1 cellular context compared by ENCODE assay signal in genomic region chr2:191020742-191021381, GRCh38.
TF ChIP-seq lines count a peak whose summit lies in the region.

No MANE protein-coding gene starts in this region.

TF ChIP-seq in HepG2, 621 proteins besides CTCF, POLR2A, EP300 and RAD21 (continued from another document and continues in another):
- no peak for TF ChIP-seq HIC2 (CRISPR knock-in tag; IDR thresholded peaks at IDR 0.05; ENCODE audit: low read depth)
- TF ChIP-seq CC2D1A (CRISPR knock-in tag; IDR thresholded peaks at IDR 0.05): no peak
- no peak for TF ChIP-seq NFKB2 (CRISPR knock-in tag; IDR thresholded peaks at IDR 0.05; ENCODE audit: borderline replicate concordance)
- TF ChIP-seq ZNF143 (CRISPR knock-in tag; IDR thresholded peaks at IDR 0.05): no peak
- TF ChIP-seq ZNF547 (CRISPR knock-in tag; IDR thresholded peaks at IDR 0.05): no peak
- TF ChIP-seq SPEN (CRISPR knock-in tag; IDR thresholded peaks at IDR 0.05; ENCODE audit: low read depth): no peak
- no peak for TF ChIP-seq ZBTB40 (IDR thresholded peaks at IDR 0.05)
- TF ChIP-seq ZBTB40 (CRISPR knock-in tag; IDR thresholded peaks at IDR 0.05): no peak
- no peak for TF ChIP-seq NR2F2 (IDR thresholded peaks at IDR 0.05; ENCODE audit: borderline replicate concordance, low read depth)
- no peak; the same call in 1 of the 2 replicates for TF ChIP-seq SNAPC4 (CRISPR knock-in tag; IDR thresholded peaks at IDR 0.05)
- TF ChIP-seq PCBP1 (IDR thresholded peaks at IDR 0.05; ENCODE audit: borderline replicate concordance, low read depth, low read length): no peak
- no peak for TF ChIP-seq ZFP82 (CRISPR knock-in tag; IDR thresholded peaks at IDR 0.05; ENCODE audit: borderline replicate concordance)
- no peak for TF ChIP-seq IKZF1 (IDR thresholded peaks at IDR 0.05)
- TF ChIP-seq MAX (IDR thresholded peaks at IDR 0.05): no peak
- TF ChIP-seq ZNF800 (CRISPR knock-in tag; IDR thresholded peaks at IDR 0.05): no peak
- TF ChIP-seq ZNF407 (CRISPR knock-in tag; IDR thresholded peaks at IDR 0.05; ENCODE audit: not compliant biosample characterization): no peak
- TF ChIP-seq SAP130 (CRISPR knock-in tag; IDR thresholded peaks at IDR 0.05; ENCODE audit: low read depth): no peak
- no peak for TF ChIP-seq MBD4 (IDR thresholded peaks at IDR 0.05; ENCODE audit: borderline replicate concordance, low read length)
- no peak for TF ChIP-seq FOXA3 (CRISPR knock-in tag; IDR thresholded peaks at IDR 0.05)
- no peak for TF ChIP-seq MNT (IDR thresholded peaks at IDR 0.05)
- no peak for TF ChIP-seq NFIC (IDR thresholded peaks at IDR 0.05; ENCODE audit: low read length)
- no peak for TF ChIP-seq ZNF431 (CRISPR knock-in tag; IDR thresholded peaks at IDR 0.05; ENCODE audit: borderline replicate concordance, low read depth)
- TF ChIP-seq ZNF7 (CRISPR knock-in tag; IDR thresholded peaks at IDR 0.05): no peak
- TF ChIP-seq ZFP62 (CRISPR knock-in tag; IDR thresholded peaks at IDR 0.05): no peak
- no peak for TF ChIP-seq ZFP36L2 (CRISPR knock-in tag; IDR thresholded peaks at IDR 0.05)
